ENCODE assay signal across 8 cellular contexts in genomic region chr1:47997289-47998200, GRCh38. TPM values are rescaled to one million over a fixed set of nuclear protein-coding genes. Genes with fewer than 3 reads are reported as not detected.
DNase-seq lines count a peak whose midpoint lies in the region; ATAC-seq, FAIRE-seq and TF ChIP-seq lines count a peak whose summit lies in the region.

TRABD2B (minus strand) TSS chr1:47997385.

- H3K4me3 ChIP-seq in keratinocyte (ENCODE audit: control insufficient read depth in 2 of 3, extremely low read depth in 1 of 3, insufficient read depth in 2 of 3, low read depth in 1 of 3, low read length in 3 of 3): peak within 1 kb of the TSS; percentile 53 to 66 (median 57)

- H4K20me1 ChIP-seq in H9 (ENCODE audit: control insufficient read depth, insufficient read depth, insufficient read length) (peaks cover 2% of the 10 kb centered on the region), keratinocyte (ENCODE audit: control insufficient read depth, extremely low read depth, insufficient read depth, low read length) (no peaks in the 10 kb centered on the region)

- H3K9me3 Mint-ChIP-seq in H9 (no peaks in the 10 kb centered on the region; a peak in 1 of 5 replicates), WTC11 (no peaks in the 10 kb centered on the region)

- DNase-seq in GDM1 (lab: John Stamatoyannopoulos, UW): peak; percentile 19
- DNase-seq in H9: peak; percentile 90
- peak; percentile 53 for DNase-seq in NAMALWA (ENCODE audit: low spot score)
- peak; percentile 91 for DNase-seq in WTC11 (ENCODE audit: low spot score)
- DNase-seq in central memory CD4-positive, alpha-beta T cell: peak; percentile 22
- no peak for DNase-seq in keratinocyte (ENCODE audit: low read depth, low spot score)
- DNase-seq in stimulated activated CD4-positive, alpha-beta T cell treated with anti-CD3 and anti-CD28 coated beads, Interleukin-12 subunit alpha, Interleukin-12 subunit beta, amount 100 ng/mL, for 48 hours (ENCODE audit: low read depth in 2 of 3, low spot score in 1 of 3): peak; percentile 28 to 58 (median 52)

- H3K4me1 Mint-ChIP-seq in H9 (peaks cover 54 to 58% of the 10 kb centered on the region in 2 experiments), WTC11 (peaks cover 58% of the 10 kb centered on the region)

- no peaks in the 10 kb centered on the region for H3K36me3 ChIP-seq in keratinocyte (ENCODE audit: control insufficient read depth in 2 of 2, extremely low read depth in 1 of 2, insufficient read depth in 2 of 2, low read length in 2 of 2)

- no peak within 1 kb of the TSS for H2AK5ac ChIP-seq in H9 (ENCODE audit: insufficient read length, low read length)

- H4K8ac ChIP-seq in H9 (replicated peaks; ENCODE audit: insufficient read length, low read depth, low read length): no peak within 1 kb of the TSS

- no peak within 1 kb of the TSS for H3K27ac Mint-ChIP-seq in H9
- H3K27ac Mint-ChIP-seq in WTC11: peak within 1 kb of the TSS; percentile 50

- H3K79me2 ChIP-seq in H9 (ENCODE audit: insufficient read depth, low read length): no peaks in the 10 kb centered on the region
- no peaks in the 10 kb centered on the region for H3K79me2 ChIP-seq in keratinocyte (ENCODE audit: control insufficient read depth, insufficient read depth, low read length)

- H3K36me3 Mint-ChIP-seq in H9 (ENCODE audit: insufficient read depth in 1 of 3, low read depth in 3 of 3) (peaks cover 2 to 14% (median 13%) of the 10 kb centered on the region in 3 experiments; a peak in 5 of 7 replicates), WTC11 (peaks cover 12% of the 10 kb centered on the region; the same call in 1 of the 2 replicates)

- no peak within 1 kb of the TSS for H2BK120ac ChIP-seq in H9 (ENCODE audit: low read depth, low read length, poor library complexity, severe bottlenecking)

- H3K9me3 ChIP-seq in H9 (ENCODE audit: control insufficient read depth, low read depth, low read length) (no peaks in the 10 kb centered on the region), keratinocyte (ENCODE audit: control insufficient read depth, low read depth, low read length) (no peaks in the 10 kb centered on the region)

- ATAC-seq in WTC11 (peak; percentile 72), GM18858 (IDR thresholded peaks at IDR 0.05; ENCODE audit: unreplicated experiment) (no peak)

- H3K27ac ChIP-seq in H9 (ENCODE audit: insufficient read length, low read depth, low read length) (no peak within 1 kb of the TSS), keratinocyte (ENCODE audit: control insufficient read depth, insufficient read depth, low read length) (no peak within 1 kb of the TSS)

- H4K5ac ChIP-seq in H9 (ENCODE audit: insufficient read length, low read depth, low read length): no peak within 1 kb of the TSS

- peak within 1 kb of the TSS; percentile 85 for H3K4me2 ChIP-seq in H9 (ENCODE audit: insufficient read depth, insufficient read length, low read length)
- peak within 1 kb of the TSS; percentile 73 for H3K4me2 ChIP-seq in keratinocyte (ENCODE audit: control insufficient read depth, extremely low read depth, insufficient read depth, low read depth, low read length)

- no peak within 1 kb of the TSS for H2BK12ac ChIP-seq in H9 (ENCODE audit: insufficient read length, low read depth, low read length)

- peak within 1 kb of the TSS; percentile 12 for H3K14ac ChIP-seq in H9 (ENCODE audit: insufficient read depth, low read length)

- FAIRE-seq in keratinocyte (lab: Jason Lieb, UNC): no peak

- TF ChIP-seq CTCF in H9 (conservative IDR thresholded peaks at IDR 0.05) (peak; percentile 96), WTC11 (IDR thresholded peaks at IDR 0.05) (peak; percentile 96), keratinocyte (optimal IDR thresholded peaks at IDR 0.05 in 1 of 3, IDR thresholded peaks at IDR 0.05 in 1 of 3, conservative IDR thresholded peaks at IDR 0.05 in 1 of 3; ENCODE audit: extremely low read depth in 1 of 3, insufficient read depth in 2 of 3, low read length in 3 of 3) (peak; percentile 60 to 89 (median 87))

- H3K79me1 ChIP-seq in H9 (ENCODE audit: insufficient read depth, low read depth, low read length, poor library complexity, severe bottlenecking): no peaks in the 10 kb centered on the region

- no peak within 1 kb of the TSS for H2BK20ac ChIP-seq in H9 (ENCODE audit: low read depth, low read length, poor library complexity, severe bottlenecking)

- peak within 1 kb of the TSS; percentile 10 for H3K9ac ChIP-seq in H9 (ENCODE audit: extremely low read depth, insufficient read length, low read length)
- H3K9ac ChIP-seq in keratinocyte (ENCODE audit: control insufficient read depth, extremely low read depth, insufficient read depth, low read length): peak within 1 kb of the TSS; percentile 50

- H2BK15ac ChIP-seq in H9 (ENCODE audit: low read depth, low read length): no peak within 1 kb of the TSS

- no peaks in the 10 kb centered on the region for H3K9me1 ChIP-seq in keratinocyte (ENCODE audit: control insufficient read depth, extremely low read depth, insufficient read depth, low read length)

- H3K4ac ChIP-seq in H9 (ENCODE audit: low read depth, low read length): no peak within 1 kb of the TSS

- H3K4me1 ChIP-seq in H9 (ENCODE audit: insufficient read depth, low read length): peaks cover 2% of the 10 kb centered on the region; the same call in 1 of the 2 replicates
- peaks cover 19% of the 10 kb centered on the region for H3K4me1 ChIP-seq in keratinocyte (ENCODE audit: control insufficient read depth, extremely low read depth, insufficient read depth, low read length)

- H3K4me3 Mint-ChIP-seq in H9 (peak within 1 kb of the TSS; percentile 80 to 86), WTC11 (peak within 1 kb of the TSS; percentile 88)

- no peak within 1 kb of the TSS for H4K91ac ChIP-seq in H9 (ENCODE audit: insufficient read length, low read depth, low read length)

- H3K18ac ChIP-seq in H9 (ENCODE audit: insufficient read length, low read depth, low read length): no peak within 1 kb of the TSS

- H3K56ac ChIP-seq in H9 (ENCODE audit: insufficient read length, low read depth, low read length): no peak within 1 kb of the TSS

- no peak within 1 kb of the TSS for H3K23ac ChIP-seq in H9 (ENCODE audit: insufficient read length, low read depth, low read length)

- peaks cover 19% of the 10 kb centered on the region; the same call in 1 of the 2 replicates for H3K27me3 ChIP-seq in H9 (ENCODE audit: insufficient read depth, low read length)
- peaks cover 7% of the 10 kb centered on the region for H3K27me3 ChIP-seq in keratinocyte (ENCODE audit: control insufficient read depth, extremely low read depth, insufficient read depth, low read length)

- peaks cover 62% of the 10 kb centered on the region for H3K27me3 Mint-ChIP-seq in H9 (ENCODE audit: low read depth)
- peaks cover 32% of the 10 kb centered on the region for H3K27me3 Mint-ChIP-seq in WTC11 (ENCODE audit: low read depth)

- peaks cover 3% of the 10 kb centered on the region for H3K23me2 ChIP-seq in H9 (ENCODE audit: insufficient read length, low read depth, low read length, poor library complexity, severe bottlenecking)

- no CpG with 5 or more reads among the region's 86 CpGs for WGBS in H9 (ENCODE audit: extremely low coverage, insufficient read length, low lambda C conversion rate)

- CTCF ChIA-PET in WTC11 (lab: Charles Lee): interaction anchor here (0.5 to 5.4 kb wide), 41 partner anchors 10 to 425 kb away, joined by 3 to 78 read pairs (median 4); no protein-coding TSS in a partner anchor

- no peak within 1 kb of the TSS for H3T11ph ChIP-seq in H9 (ENCODE audit: low read length)

- no peak within 1 kb of the TSS for H2AFZ ChIP-seq in H9 (ENCODE audit: low read length)
- peak within 1 kb of the TSS; percentile 69 for H2AFZ ChIP-seq in keratinocyte (ENCODE audit: control insufficient read depth, low read length)

- dilution Hi-C loops in keratinocyte (cut with MboI; ENCODE audit: extremely low pct_ligation_motif_present, low sequenced_read_pairs): loop anchor here (10.0 kb wide), 1 partner anchor 67 kb away; no protein-coding TSS in a partner anchor

- no peak within 1 kb of the TSS for H2BK5ac ChIP-seq in H9 (ENCODE audit: insufficient read length, low read length)

- POLR2A ChIA-PET in WTC11 (lab: Charles Lee): interaction anchor here (0.8 kb wide), 1 partner anchor 58 kb away, joined by 3 read pairs; no protein-coding TSS in a partner anchor

TF ChIP-seq in WTC11, 78 proteins besides CTCF, POLR2A, EP300 and RAD21 (continues in another document):
- TF ChIP-seq GTF2I (CRISPR knock-in tag; conservative IDR thresholded peaks at IDR 0.05) (no peak), ZNF138 (CRISPR knock-in tag; conservative IDR thresholded peaks at IDR 0.05) (0 out of 2 replicates have a peak, but pooled peaks have one; percentile 70), E2F5 (CRISPR knock-in tag; IDR thresholded peaks at IDR 0.05) (peak; percentile 57; the same call in 1 of the 2 replicates), ZBTB21 (CRISPR knock-in tag; IDR thresholded peaks at IDR 0.05; ENCODE audit: borderline replicate concordance) (peak; percentile 78), NFATC4 (CRISPR knock-in tag; IDR thresholded peaks at IDR 0.05) (no peak)

RNA-seq across cellular contexts. Expression of gene TRABD2B, which starts in this region (rescaled TPM):
- 1.9 and 2.3 TPM in 2 replicates for total RNA-seq in H9 (2021)
- 7.8 to 10.8 TPM (median 10.3 TPM) in 3 replicates for total RNA-seq in WTC11 (2021)
- 0.13 to 0.35 TPM (median 0.16 TPM) in 3 replicates for polyA plus RNA-seq in keratinocyte
- polyA plus RNA-seq in keratinocyte (2011; ENCODE audit: low read depth): 0.70 TPM
- polyA plus RNA-seq in keratinocyte (2011; cell fraction: cytosol; rRNA removed): 0.21 and 0.26 TPM in 2 replicates
- polyA plus RNA-seq in keratinocyte (2011; cell fraction: nucleus; rRNA removed): 1.2 and 1.6 TPM in 2 replicates
- 0.49 and 0.62 TPM in 2 replicates for polyA plus RNA-seq in keratinocyte (2012; ENCODE audit: low replicate concordance)
- polyA minus RNA-seq in keratinocyte: 0.45 to 0.59 TPM (median 0.49 TPM) in 3 replicates
- 1.5 TPM for polyA minus RNA-seq in keratinocyte (2011; cell fraction: cytosol; rRNA and poly(A)+ RNA removed)
- polyA minus RNA-seq in keratinocyte (2011; cell fraction: nucleus; rRNA and poly(A)+ RNA removed): 1.2 and 1.4 TPM in 2 replicates
